Comparison of ENCODE assay signal across 11 cellular contexts in genomic region chr20:4898282-4898681, GRCh38.
A peak's percentile ranks its signal among the peaks of the same experiment; 100 is the strongest.
DNase-seq lines count a peak whose midpoint lies in the region; ATAC-seq, FAIRE-seq and TF ChIP-seq lines count a peak whose summit lies in the region.
"Had no signal": no experiment of that assay in that cellular context is flagged by ENCODE, and none has a peak within 500 bp of the region (broad histone marks: within the 10 kb centered on the region; RNA-seq: fewer than 3 reads in every experiment).

No MANE protein-coding gene starts in this region.

- no peak for TF ChIP-seq POLR2A in endothelial cell of umbilical vein (IDR thresholded peaks at IDR 0.05; ENCODE audit: low read depth, low read length)

- ATAC-seq in mucosa of descending colon (peak; percentile 73), HG03108 (IDR thresholded peaks at IDR 0.05; ENCODE audit: unreplicated experiment) (no peak)

- DNase-seq in AG09309 (ENCODE audit: low read depth) (peak; percentile 24), LoVo (ENCODE audit: low spot score) (peak; percentile 73), endothelial cell of umbilical vein (ENCODE audit: low read depth, low spot score) (peak; percentile 48), mucosa of descending colon (peak in 1 of 3 donors; percentile 55), ecto neural progenitor cell (ENCODE audit: low spot score) (no peak), cerebellar cortex (ENCODE audit: low spot score) (no peak)
- DNase-seq in activated CD4-positive, alpha-beta T cell treated with anti-CD3 and anti-CD28 coated beads for 48 hours: no peak
- DNase-seq: DMS79 treated with DMSO at 0.1 percent for 48 hours; effector CD4-positive, alpha-beta T cell; NCI-H1105 treated with DMSO at 0.1 percent for 48 hours had no signal

- intact Hi-C loops in endothelial cell of umbilical vein (cut with micrococcal nuclease): no loop called here
- intact Hi-C loops in mucosa of descending colon (cut with DNase I, micrococcal nuclease): no loop called here

- H3K9me3 ChIP-seq in endothelial cell of umbilical vein (replicated peaks; ENCODE audit: control insufficient read depth, insufficient read depth, low read length) (no peaks in the 10 kb centered on the region), mucosa of descending colon (no peaks in the 10 kb centered on the region)

- H4K20me1 ChIP-seq in endothelial cell of umbilical vein (replicated peaks; ENCODE audit: control insufficient read depth, extremely low read depth, insufficient read depth, low read length): no peaks in the 10 kb centered on the region

- H3K4me2 ChIP-seq in endothelial cell of umbilical vein (ENCODE audit: insufficient read depth, low read length): no peak overlapping the region

- dilution Hi-C loops in endothelial cell of umbilical vein (cut with MboI; ENCODE audit: extremely low pct_ligation_motif_present, low sequenced_read_pairs): no loop called here

- H3K9ac ChIP-seq in endothelial cell of umbilical vein (replicated peaks; ENCODE audit: extremely low read depth, insufficient read depth, low read length): no peak overlapping the region

- H3K36me3 ChIP-seq in endothelial cell of umbilical vein (ENCODE audit: control insufficient read depth in 2 of 2, extremely low read depth in 1 of 2, insufficient read depth in 2 of 2, low read length in 2 of 2) (no peaks in the 10 kb centered on the region), mucosa of descending colon (ENCODE audit: low read depth) (no peaks in the 10 kb centered on the region)

- H3K27me3 ChIP-seq in endothelial cell of umbilical vein (ENCODE audit: control insufficient read depth in 2 of 2, insufficient read depth in 2 of 2, low read length in 2 of 2): no peaks in the 10 kb centered on the region

- no TSS peak for BruUV-seq in endothelial cell of umbilical vein (replicated peaks; lab: Mats Ljungman, UMichigan)

- H3K27ac ChIP-seq in endothelial cell of umbilical vein (ENCODE audit: insufficient read depth, low read depth, low read length): no peak overlapping the region

- H3K4me3 ChIP-seq in AG09309 (ENCODE audit: control insufficient read depth, low read depth, low read length) (no peak overlapping the region), endothelial cell of umbilical vein (replicated peaks in 1 of 3; ENCODE audit: insufficient read depth in 1 of 3, low read depth in 1 of 3, low read length in 3 of 3) (no peak overlapping the region), mucosa of descending colon (no peak overlapping the region)

- peaks cover 6% of the 10 kb centered on the region for H3K4me1 ChIP-seq in endothelial cell of umbilical vein (ENCODE audit: control insufficient read depth, extremely low read depth, insufficient read depth, low read length)
- peaks cover 20% of the 10 kb centered on the region for H3K4me1 ChIP-seq in mucosa of descending colon (ENCODE audit: low read depth)

- CTCF ChIA-PET in endothelial cell of umbilical vein (lab: Charles Lee): interaction anchor here (0.8 to 1.5 kb wide), 9 partner anchors 9 to 203 kb away, joined by 3 to 7 read pairs (median 3); no protein-coding TSS in a partner anchor

- H2AFZ ChIP-seq in endothelial cell of umbilical vein (ENCODE audit: low read depth, low read length): no peak overlapping the region

- peak; percentile 44 for FAIRE-seq in endothelial cell of umbilical vein (lab: Jason Lieb, UNC)

- TF ChIP-seq CTCF in AG09309 (IDR thresholded peaks at IDR 0.05; ENCODE audit: control insufficient read depth, insufficient read depth, low read depth, low read length, missing control alignments): no peak
- no peak for TF ChIP-seq CTCF in endothelial cell of umbilical vein (IDR thresholded peaks at IDR 0.05; ENCODE audit: extremely low read depth in 1 of 2, insufficient read depth in 1 of 2, low read depth in 1 of 2, low read length in 2 of 2)
- no peak for TF ChIP-seq CTCF in mucosa of descending colon (IDR thresholded peaks at IDR 0.05)

- no peaks in the 10 kb centered on the region for H3K9me1 ChIP-seq in endothelial cell of umbilical vein (replicated peaks; ENCODE audit: control insufficient read depth, extremely low read depth, insufficient read depth, low read length)

- POLR2A ChIA-PET in endothelial cell of umbilical vein (lab: Charles Lee): no interaction called here

- no peaks in the 10 kb centered on the region for H3K79me2 ChIP-seq in endothelial cell of umbilical vein (ENCODE audit: control insufficient read depth, insufficient read depth, low read length)

TF ChIP-seq in endothelial cell of umbilical vein, 7 proteins besides CTCF, POLR2A, EP300 and RAD21:
- TF ChIP-seq POLR2AphosphoS5 (IDR thresholded peaks at IDR 0.05; ENCODE audit: insufficient read depth, low read depth, low read length) (no peak), MYC (IDR thresholded peaks at IDR 0.05; ENCODE audit: low read depth, low read length) (no peak), EZH2 (IDR thresholded peaks at IDR 0.05; ENCODE audit: borderline replicate concordance, low read depth, low read length, severe bottlenecking) (no peak), GATA2 (IDR thresholded peaks at IDR 0.05; ENCODE audit: insufficient read depth, insufficient read length, low read depth, low read length) (no peak), FOS (IDR thresholded peaks at IDR 0.05; ENCODE audit: borderline replicate concordance, insufficient read depth, low read length) (no peak), MAX (IDR thresholded peaks at IDR 0.05; ENCODE audit: insufficient read depth, insufficient read length) (no peak), JUN (IDR thresholded peaks at IDR 0.05; ENCODE audit: borderline replicate concordance, insufficient read depth, insufficient read length, low read depth) (no peak)

Comparison
In these comparisons a context has a peak if more than half of its experiments do, and no peak if none do; other contexts are left out.
1. DNase-seq: peak in AG09309 (single experiment), LoVo (single experiment) and endothelial cell of umbilical vein (single experiment); none in ecto neural progenitor cell (single experiment), cerebellar cortex (single experiment) and activated CD4-positive, alpha-beta T cell treated with anti-CD3 and anti-CD28 coated beads for 48 hours (single experiment).